Comparison of ENCODE assay signal across 12 cellular contexts in the genomic region with DNA sequence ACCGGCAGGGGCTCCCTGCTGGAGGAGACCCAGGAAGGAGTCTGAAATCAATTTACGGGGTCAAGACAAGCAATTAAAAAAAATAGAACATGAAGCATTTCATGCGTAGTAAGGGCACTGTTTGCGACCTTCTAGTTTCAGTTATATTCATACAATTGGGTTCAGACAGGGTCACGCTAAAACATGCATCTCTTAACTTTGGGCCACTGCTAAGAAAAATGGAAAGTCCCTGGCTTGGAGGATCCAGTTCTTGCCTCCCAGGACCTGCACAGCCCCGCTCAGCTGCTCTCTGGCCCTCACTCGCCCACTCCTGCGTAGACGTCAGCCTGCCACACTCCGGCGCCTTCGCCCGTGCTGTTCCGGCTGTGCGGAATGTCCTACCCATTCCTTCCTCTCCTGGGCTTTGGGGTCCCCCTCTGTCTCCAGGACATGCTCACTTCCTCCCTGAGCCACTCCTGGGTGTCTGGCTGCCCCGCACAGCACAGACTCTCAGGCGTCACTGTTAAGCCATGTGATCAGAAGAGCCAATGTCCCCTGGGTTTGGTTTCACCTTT. TPM values are rescaled to one million over a fixed set of nuclear protein-coding genes. Genes with fewer than 3 reads are reported as not detected.
DNase-seq lines count a peak whose midpoint lies in the region; ATAC-seq and TF ChIP-seq lines count a peak whose summit lies in the region.
"Had no signal": no experiment of that assay in that cellular context is flagged by ENCODE, and none has a peak within 500 bp of the region (broad histone marks: within the 10 kb centered on the region; RNA-seq: fewer than 3 reads in every experiment).

No MANE protein-coding gene starts in this region.

- no peaks in the 10 kb centered on the region for H3K9me3 Mint-ChIP-seq in nephron

- 77 to 79% methylated on average over 17 of the region's 17 CpGs for WGBS in body of pancreas, 2 donors

- peak; percentile 89 for DNase-seq in CD1c-positive myeloid dendritic cell (ENCODE audit: extremely low spot score)
- peak; percentile 31 for DNase-seq in GM19240 (ENCODE audit: insufficient read length, low spot score)
- DNase-seq in body of pancreas, result peak in 1 of 4 donors; percentile 21
- no peak for DNase-seq in DMS53 (lab: John Stamatoyannopoulos, UW)
- DNase-seq in mucosa of gallbladder (ENCODE audit: low spot score), result no peak
- DNase-seq in GF-D8 (lab: John Stamatoyannopoulos, UW), result no peak
- no peak for DNase-seq in cerebellar cortex (ENCODE audit: low spot score)
- DNase-seq: activated T-cell treated with anti-CD3 and anti-CD28 coated beads, Interleukin-2, amount 50 U/mL, for 1 hour; NCI-H1930; stimulated activated CD4-positive, alpha-beta T cell treated with anti-CD3 and anti-CD28 coated beads, Interleukin-4, amount 100 ng/mL, for 1 hour had no signal

- H3K27me3 ChIP-seq in body of pancreas, result no peaks in the 10 kb centered on the region

- H3K27me3 Mint-ChIP-seq in nephron (ENCODE audit: low read depth), result peaks cover 17% of the 10 kb centered on the region

- TF ChIP-seq POLR2A in body of pancreas (IDR thresholded peaks at IDR 0.05), result no peak

- no peaks in the 10 kb centered on the region for H3K4me1 ChIP-seq in body of pancreas

- no peak overlapping the region for H3K4me3 ChIP-seq in body of pancreas

- TF ChIP-seq CTCF in body of pancreas (IDR thresholded peaks at IDR 0.05) (no peak), nephron (IDR thresholded peaks at IDR 0.05; ENCODE audit: unreplicated experiment in 3 of 3) (no peak)

- intact Hi-C loops in body of pancreas (cut with DNase I), result no loop called here

- H3K9me3 ChIP-seq in body of pancreas, result no peaks in the 10 kb centered on the region

- peak overlapping the region; percentile 65 to 76 (median 69) for H3K27ac Mint-ChIP-seq in nephron

- peak overlapping the region in 2 of 3 experiments; percentile 51 to 60 for H3K4me3 Mint-ChIP-seq in nephron

- no peaks in the 10 kb centered on the region for H3K36me3 Mint-ChIP-seq in nephron (ENCODE audit: low read depth)

- no peaks in the 10 kb centered on the region for H3K36me3 ChIP-seq in body of pancreas (replicated peaks in 1 of 2; ENCODE audit: insufficient read depth in 1 of 2, low read depth in 2 of 2)

- ATAC-seq in body of pancreas, result peak; percentile 15
- ATAC-seq: Panc1 had no signal

- H3K27ac ChIP-seq in body of pancreas, result no peak overlapping the region

- peaks cover 58% of the 10 kb centered on the region for H3K4me1 Mint-ChIP-seq in nephron

RNA-seq across cellular contexts. Expression of gene NFAM1, which starts 12.8 kb away (rescaled TPM):
- 1 to 10 TPM in 1 of 2 donors, under 1 TPM in 1; 0.66 to 1.0 TPM for total RNA-seq in body of pancreas
- total RNA-seq in mucosa of gallbladder, result 3.9 TPM

Comparison
In these comparisons a context has a peak if more than half of its experiments do, and no peak if none do; other contexts are left out.
1. DNase-seq: peak in CD1c-positive myeloid dendritic cell (single experiment) and GM19240 (single experiment); none in DMS53 (single experiment), mucosa of gallbladder (single experiment), GF-D8 (single experiment) and cerebellar cortex (single experiment).